ENCODE assay signal across 6 cellular contexts in the genomic region with DNA sequence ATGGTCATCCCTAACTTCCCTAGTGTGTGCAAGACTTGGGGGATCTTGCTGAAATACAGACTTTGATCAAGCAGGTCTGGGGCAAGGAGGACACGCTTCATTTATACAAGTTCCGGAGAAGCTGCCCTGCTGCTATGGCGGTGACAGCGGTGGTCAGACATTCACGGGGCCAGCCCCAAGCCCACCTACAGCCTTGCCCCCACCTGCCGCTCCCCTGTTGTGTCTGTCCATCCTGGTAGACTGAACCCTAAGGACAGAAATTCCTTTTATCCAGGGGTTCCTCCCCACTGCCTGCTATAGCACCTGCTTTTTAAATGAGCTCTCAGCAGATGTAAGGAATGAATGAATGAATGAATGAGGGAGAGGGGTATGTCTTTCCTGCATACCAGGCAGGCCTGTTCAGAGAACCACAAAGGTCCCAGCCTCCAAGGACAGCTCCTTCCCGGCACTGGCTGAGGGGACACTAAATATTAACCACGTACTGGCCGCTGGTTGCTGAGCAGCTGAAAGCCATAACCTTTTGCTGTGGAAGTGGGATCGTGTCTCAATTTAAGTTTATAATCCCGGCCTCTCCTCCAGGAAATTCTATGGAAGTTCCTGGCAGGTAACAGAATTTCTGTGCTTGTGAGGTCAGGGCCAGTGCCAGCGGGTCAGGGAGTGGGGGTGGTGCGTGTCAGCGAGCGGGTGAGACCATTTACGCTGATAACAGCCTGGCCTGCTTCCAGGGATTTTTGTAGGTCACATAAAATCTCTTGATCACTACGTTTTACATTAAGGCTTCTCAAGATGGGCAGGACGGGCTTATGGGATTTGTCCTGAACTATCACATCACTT. TPM values are rescaled to one million over a fixed set of nuclear protein-coding genes. Genes with fewer than 3 reads are reported as not detected.
DNase-seq lines count a peak whose midpoint lies in the region; ATAC-seq and TF ChIP-seq lines count a peak whose summit lies in the region.

No MANE protein-coding gene starts in this region.

- H3K27me3 Mint-ChIP-seq in central memory CD8-positive, alpha-beta T cell = no peaks in the 10 kb centered on the region
- H3K27me3 Mint-ChIP-seq in Caco-2 (ENCODE audit: insufficient read depth, unreplicated experiment) = no peaks in the 10 kb centered on the region

- H3K18ac ChIP-seq in neuronal stem cell (ENCODE audit: low read length) = no peak overlapping the region

- H2BK120ac ChIP-seq in neuronal stem cell (ENCODE audit: low read depth, low read length) = peak overlapping the region; percentile 33

- POLR2A ChIA-PET in Caco-2 (lab: Charles Lee) = no interaction called here

- H2AFZ ChIP-seq in neuronal stem cell (ENCODE audit: low read length) = no peak overlapping the region

- no peak overlapping the region for H3K4me2 ChIP-seq in neuronal stem cell (ENCODE audit: insufficient read depth, low read length, poor library complexity, severe bottlenecking)

- H3K36me3 ChIP-seq in HUES6 (ENCODE audit: control insufficient read depth, insufficient read depth, low read length) = peaks cover 25% of the 10 kb centered on the region
- peaks cover 18 to 56% of the 10 kb centered on the region in 2 donors for H3K36me3 ChIP-seq in neuronal stem cell (replicated peaks in 1 of 2; ENCODE audit: control insufficient read depth in 2 of 2, insufficient read depth in 2 of 2, low read length in 2 of 2)
- H3K36me3 ChIP-seq in Caco-2 (ENCODE audit: control insufficient read depth, insufficient read depth, low read length) = no peaks in the 10 kb centered on the region; the same call in none of the 2 replicates

- H3K4me1 ChIP-seq in HUES6 (ENCODE audit: control insufficient read depth, insufficient read depth, low read length) = peaks cover 52% of the 10 kb centered on the region
- H3K4me1 ChIP-seq in neuronal stem cell (ENCODE audit: control insufficient read depth in 2 of 2, insufficient read depth in 1 of 2, low read depth in 1 of 2, low read length in 2 of 2) = peaks cover 28 to 35% of the 10 kb centered on the region in 2 donors
- peaks cover 19% of the 10 kb centered on the region for H3K4me1 ChIP-seq in Caco-2

- H2BK5ac ChIP-seq in neuronal stem cell (ENCODE audit: low read length) = no peak overlapping the region

- H3K27ac Mint-ChIP-seq in central memory CD8-positive, alpha-beta T cell (ENCODE audit: low read depth) = peak overlapping the region; percentile 97
- H3K27ac Mint-ChIP-seq in Caco-2 (ENCODE audit: unreplicated experiment) = no peak overlapping the region

- H3K4me3 ChIP-seq in HUES6 (ENCODE audit: low read depth, low read length) (peak overlapping the region; percentile 4; the same call in 1 of the 2 replicates), neuronal stem cell (ENCODE audit: low read length in 2 of 2) (no peak overlapping the region), Caco-2 (ENCODE audit: low read depth, low read length) (no peak overlapping the region)

- WGBS in neuronal stem cell (ENCODE audit: extremely low coverage in 2 of 2, insufficient read length in 2 of 2, insufficient replicate concordance in 1 of 2), 2 donors = no CpG with 5 or more reads among the region's 18 CpGs

- no peak for TF ChIP-seq CTCF in Caco-2 (IDR thresholded peaks at IDR 0.05; ENCODE audit: insufficient read depth in 1 of 2, low read depth in 1 of 2, low read length in 1 of 2, severe bottlenecking in 1 of 2, unreplicated experiment in 1 of 2)

- peaks cover 29% of the 10 kb centered on the region for H3K79me1 ChIP-seq in neuronal stem cell (ENCODE audit: low read depth, low read length)

- H3K27ac ChIP-seq in HUES6 (ENCODE audit: low read depth, low read length) (peak overlapping the region; percentile 75), neuronal stem cell (replicated peaks; ENCODE audit: low read length) (peak overlapping the region; percentile 44)

- no peak overlapping the region for H2BK12ac ChIP-seq in neuronal stem cell (ENCODE audit: low read length)

- H3K14ac ChIP-seq in neuronal stem cell (ENCODE audit: low read length) = no peak overlapping the region

- no peak overlapping the region for H3K4ac ChIP-seq in neuronal stem cell (ENCODE audit: low read length)

- H3K27me3 ChIP-seq in HUES6 (ENCODE audit: control insufficient read depth, insufficient read depth, low read length) = no peaks in the 10 kb centered on the region
- H3K27me3 ChIP-seq in neuronal stem cell (ENCODE audit: control insufficient read depth in 3 of 3, insufficient read depth in 3 of 3, low read depth in 1 of 3, low read length in 3 of 3) = no peaks in the 10 kb centered on the region
- H3K27me3 ChIP-seq in Caco-2 (replicated peaks; ENCODE audit: control insufficient read depth, insufficient read depth, low read length) = no peaks in the 10 kb centered on the region

- H3K4me3 Mint-ChIP-seq in central memory CD8-positive, alpha-beta T cell = peak overlapping the region; percentile 47
- H3K4me3 Mint-ChIP-seq in Caco-2 (ENCODE audit: unreplicated experiment) = no peak overlapping the region

- H4K8ac ChIP-seq in neuronal stem cell (ENCODE audit: low read depth, low read length) = no peak overlapping the region

- H3K36me3 Mint-ChIP-seq in central memory CD8-positive, alpha-beta T cell (ENCODE audit: insufficient read depth) = peaks cover 23% of the 10 kb centered on the region
- H3K36me3 Mint-ChIP-seq in Caco-2 (ENCODE audit: insufficient read depth, unreplicated experiment) = peaks cover 69% of the 10 kb centered on the region

- no peak overlapping the region for H4K91ac ChIP-seq in neuronal stem cell (ENCODE audit: low read depth, low read length, poor library complexity)

- no peak for ATAC-seq in central memory CD8-positive, alpha-beta T cell (replicated peaks; ENCODE audit: extremely low read depth, poor library complexity, severe bottlenecking)

- H3K23ac ChIP-seq in neuronal stem cell (ENCODE audit: low read depth, low read length, poor library complexity) = peak overlapping the region; percentile 43

- no peaks in the 10 kb centered on the region for H3K9me3 ChIP-seq in HUES6 (ENCODE audit: control insufficient read depth, insufficient read depth, low read depth, low read length)
- no peaks in the 10 kb centered on the region for H3K9me3 ChIP-seq in neuronal stem cell (replicated peaks in 1 of 2; ENCODE audit: control insufficient read depth in 2 of 2, insufficient read depth in 1 of 2, low read depth in 1 of 2, low read length in 2 of 2)
- H3K9me3 ChIP-seq in Caco-2 = no peaks in the 10 kb centered on the region

- no peak for DNase-seq in central memory CD8-positive, alpha-beta T cell (ENCODE audit: low spot score in 2 of 2)
- no peak for DNase-seq in neuronal stem cell (ENCODE audit: low spot score)
- no peak for DNase-seq in RKO (ENCODE audit: low spot score)
- no peak for DNase-seq in Caco-2
- DNase-seq in occipital lobe (lab: John Stamatoyannopoulos, UW) = no peak

- peak overlapping the region; percentile 8 for H3K9ac ChIP-seq in HUES6 (ENCODE audit: low read length)
- peak overlapping the region; percentile 78 for H3K9ac ChIP-seq in neuronal stem cell (ENCODE audit: low read depth, low read length, poor library complexity)

- H2BK15ac ChIP-seq in neuronal stem cell (ENCODE audit: low read length) = no peak overlapping the region

- no peak overlapping the region for H2AK5ac ChIP-seq in neuronal stem cell (ENCODE audit: low read depth, low read length)

- intact Hi-C loops in Caco-2 (cut with micrococcal nuclease; ENCODE audit: unreplicated experiment) = no loop called here

- no peaks in the 10 kb centered on the region for H3K9me3 Mint-ChIP-seq in central memory CD8-positive, alpha-beta T cell
- H3K9me3 Mint-ChIP-seq in Caco-2 (ENCODE audit: unreplicated experiment) = no peaks in the 10 kb centered on the region

- H3K4me1 Mint-ChIP-seq in central memory CD8-positive, alpha-beta T cell = peaks cover 35% of the 10 kb centered on the region
- H3K4me1 Mint-ChIP-seq in Caco-2 (ENCODE audit: low read depth, unreplicated experiment) = peaks cover 6% of the 10 kb centered on the region

- BruUV-seq in Caco-2 (replicated peaks; lab: Mats Ljungman, UMichigan) = no TSS peak

- CTCF ChIA-PET in Caco-2 (lab: Charles Lee) = interaction anchor here (1.0 kb wide), 1 partner anchor 122 kb away, joined by 4 read pairs; no protein-coding TSS in a partner anchor

RNA-seq across cellular contexts. Expression of a gene that starts 27.1 kb away (rescaled TPM):
- 2.3 TPM for polyA plus RNA-seq in neuronal stem cell (2013, experiment 1 of 2)
- polyA plus RNA-seq in neuronal stem cell (2013, experiment 2 of 2) = 2.2 TPM
- total RNA-seq in Caco-2 (2022) (3.1 and 3.8 TPM in 2 replicates), occipital lobe (1.2 TPM)

RNA-seq across cellular contexts. Expression of a gene that starts 27.8 kb away (rescaled TPM):
- polyA plus RNA-seq in neuronal stem cell (2013, experiment 1 of 2) = 218 TPM
- 213 TPM for polyA plus RNA-seq in neuronal stem cell (2013, experiment 2 of 2)
- total RNA-seq in Caco-2 (2022) = 345 and 355 TPM in 2 replicates
- 60.4 TPM for total RNA-seq in occipital lobe

RNA-seq across cellular contexts. Expression of a gene that starts 40.5 kb away (rescaled TPM):
- 10.9 TPM for polyA plus RNA-seq in neuronal stem cell (2013, experiment 1 of 2)
- 9.9 TPM for polyA plus RNA-seq in neuronal stem cell (2013, experiment 2 of 2)
- total RNA-seq in Caco-2 (2022) = 6.7 and 8.1 TPM in 2 replicates
- total RNA-seq in occipital lobe = 1.6 TPM

RNA-seq across cellular contexts. Expression of a gene that starts 49.8 kb away (rescaled TPM):
- polyA plus RNA-seq in neuronal stem cell (2013, experiment 1 of 2) = 2.0 TPM
- polyA plus RNA-seq in neuronal stem cell (2013, experiment 2 of 2) = 2.1 TPM
- total RNA-seq in Caco-2 (2022) (1.1 and 1.3 TPM in 2 replicates), occipital lobe (0.62 TPM)
